ENCODE assay signal across 1 cellular context in genomic region chr2:64645014-64645418, GRCh38.
A peak's percentile ranks its signal among the peaks of the same experiment; 100 is the strongest.
TF ChIP-seq lines count a peak whose summit lies in the region.

No MANE protein-coding gene starts in this region.

TF ChIP-seq in HepG2, 621 proteins besides CTCF, POLR2A, EP300 and RAD21 (continued from another document):
- TF ChIP-seq UBTF (CRISPR knock-in tag; IDR thresholded peaks at IDR 0.05) (peak; percentile 59; the same call in 1 of the 2 replicates), ZNF781 (CRISPR knock-in tag; IDR thresholded peaks at IDR 0.05; ENCODE audit: borderline replicate concordance, not compliant biosample characterization) (no peak), NCOR1 (IDR thresholded peaks at IDR 0.05; ENCODE audit: borderline replicate concordance, low read length) (peak; percentile 2; the same call in 1 of the 2 replicates), ZBTB38 (CRISPR knock-in tag; IDR thresholded peaks at IDR 0.05) (no peak), IRF9 (CRISPR knock-in tag; IDR thresholded peaks at IDR 0.05; ENCODE audit: borderline replicate concordance) (no peak), HOXA9 (CRISPR knock-in tag; IDR thresholded peaks at IDR 0.05; ENCODE audit: borderline replicate concordance) (no peak), ATF7-NPFF (CRISPR knock-in tag; IDR thresholded peaks at IDR 0.05; ENCODE audit: low read depth) (no peak), ZNF101 (CRISPR knock-in tag; IDR thresholded peaks at IDR 0.05; ENCODE audit: borderline replicate concordance, low read depth) (no peak), MTF2 (CRISPR knock-in tag; IDR thresholded peaks at IDR 0.05; ENCODE audit: borderline replicate concordance) (no peak)
- TF ChIP-seq, protein P1, sequence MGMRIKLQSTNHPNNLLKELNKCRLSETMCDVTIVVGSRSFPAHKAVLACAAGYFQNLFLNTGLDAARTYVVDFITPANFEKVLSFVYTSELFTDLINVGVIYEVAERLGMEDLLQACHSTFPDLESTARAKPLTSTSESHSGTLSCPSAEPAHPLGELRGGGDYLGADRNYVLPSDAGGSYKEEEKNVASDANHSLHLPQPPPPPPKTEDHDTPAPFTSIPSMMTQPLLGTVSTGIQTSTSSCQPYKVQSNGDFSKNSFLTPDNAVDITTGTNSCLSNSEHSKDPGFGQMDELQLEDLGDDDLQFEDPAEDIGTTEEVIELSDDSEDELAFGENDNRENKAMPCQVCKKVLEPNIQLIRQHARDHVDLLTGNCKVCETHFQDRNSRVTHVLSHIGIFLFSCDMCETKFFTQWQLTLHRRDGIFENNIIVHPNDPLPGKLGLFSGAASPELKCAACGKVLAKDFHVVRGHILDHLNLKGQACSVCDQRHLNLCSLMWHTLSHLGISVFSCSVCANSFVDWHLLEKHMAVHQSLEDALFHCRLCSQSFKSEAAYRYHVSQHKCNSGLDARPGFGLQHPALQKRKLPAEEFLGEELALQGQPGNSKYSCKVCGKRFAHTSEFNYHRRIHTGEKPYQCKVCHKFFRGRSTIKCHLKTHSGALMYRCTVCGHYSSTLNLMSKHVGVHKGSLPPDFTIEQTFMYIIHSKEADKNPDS (CRISPR knock-in tag; IDR thresholded peaks at IDR 0.05): 0 out of 2 replicates have a peak, but pooled peaks have one; percentile 37
- TF ChIP-seq, protein P2, sequence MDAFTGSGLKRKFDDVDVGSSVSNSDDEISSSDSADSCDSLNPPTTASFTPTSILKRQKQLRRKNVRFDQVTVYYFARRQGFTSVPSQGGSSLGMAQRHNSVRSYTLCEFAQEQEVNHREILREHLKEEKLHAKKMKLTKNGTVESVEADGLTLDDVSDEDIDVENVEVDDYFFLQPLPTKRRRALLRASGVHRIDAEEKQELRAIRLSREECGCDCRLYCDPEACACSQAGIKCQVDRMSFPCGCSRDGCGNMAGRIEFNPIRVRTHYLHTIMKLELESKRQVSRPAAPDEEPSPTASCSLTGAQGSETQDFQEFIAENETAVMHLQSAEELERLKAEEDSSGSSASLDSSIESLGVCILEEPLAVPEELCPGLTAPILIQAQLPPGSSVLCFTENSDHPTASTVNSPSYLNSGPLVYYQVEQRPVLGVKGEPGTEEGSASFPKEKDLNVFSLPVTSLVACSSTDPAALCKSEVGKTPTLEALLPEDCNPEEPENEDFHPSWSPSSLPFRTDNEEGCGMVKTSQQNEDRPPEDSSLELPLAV (CRISPR knock-in tag; conservative IDR thresholded peaks at IDR 0.05; ENCODE audit: low read depth): no peak
